ENCODE assay signal across 8 cellular contexts in genomic region chr1:1471389-1472045, GRCh38. TPM values are rescaled to one million over a fixed set of nuclear protein-coding genes. Genes with fewer than 3 reads are reported as not detected.
A peak's percentile ranks its signal among the peaks of the same experiment; 100 is the strongest.
DNase-seq lines count a peak whose midpoint lies in the region; ATAC-seq and TF ChIP-seq lines count a peak whose summit lies in the region.

Gene ATAD3B, plus strand, starts transcription at chr1:1471765. Its CDS starts 120 bp downstream, at chr1:1471885.

- H3K27me3 ChIP-seq in WERI-Rb-1 (ENCODE audit: insufficient read depth, low read depth, severe bottlenecking) = no peaks in the 10 kb centered on the region
- no peaks in the 10 kb centered on the region for H3K27me3 ChIP-seq in breast epithelium
- H3K27me3 ChIP-seq in skeletal muscle tissue (ENCODE audit: control insufficient read depth in 3 of 3, insufficient read depth in 3 of 3, low read length in 3 of 3) = no peaks in the 10 kb centered on the region

- H3K27ac ChIP-seq in WERI-Rb-1 (peak within 1 kb of the TSS; percentile 88), breast epithelium (peak within 1 kb of the TSS; percentile 85 to 87), skeletal muscle tissue (ENCODE audit: low read depth, low read length) (peak within 1 kb of the TSS; percentile 82)

- peaks cover 15% of the 10 kb centered on the region for H3K36me3 ChIP-seq in WERI-Rb-1
- no peaks in the 10 kb centered on the region for H3K36me3 ChIP-seq in breast epithelium
- no peaks in the 10 kb centered on the region for H3K36me3 ChIP-seq in skeletal muscle tissue (ENCODE audit: control insufficient read depth in 3 of 3, insufficient read depth in 3 of 3, low read length in 3 of 3)

- no peaks in the 10 kb centered on the region for H3K9me3 ChIP-seq in WERI-Rb-1 (ENCODE audit: severe bottlenecking)
- H3K9me3 ChIP-seq in breast epithelium = no peaks in the 10 kb centered on the region
- H3K9me3 ChIP-seq in iPS-18c (ENCODE audit: control insufficient read depth, insufficient read depth, low read length) = no peaks in the 10 kb centered on the region
- H3K9me3 ChIP-seq in skeletal muscle tissue (ENCODE audit: control insufficient read depth in 3 of 3, low read length in 3 of 3) = no peaks in the 10 kb centered on the region

- peak within 1 kb of the TSS; percentile 74 to 90 (median 83) for H3K9ac ChIP-seq in skeletal muscle tissue (ENCODE audit: low read depth in 1 of 3, low read length in 3 of 3)

- ATAC-seq in GM18870 (IDR thresholded peaks at IDR 0.05; ENCODE audit: unreplicated experiment) (peak; percentile 79), HG03135 (IDR thresholded peaks at IDR 0.05; ENCODE audit: unreplicated experiment) (peak; percentile 88)

- DNase-seq in ACHN (peak; percentile 91), NCI-H2227 (lab: John Stamatoyannopoulos, UW; ENCODE audit: unreplicated experiment) (peak; percentile 96), WERI-Rb-1 (peak; percentile 94), breast epithelium (ENCODE audit: low spot score in 2 of 2) (peak; percentile 90 to 92)

- peaks cover 0 to 4% of the 10 kb centered on the region in 2 donors for H3K4me1 ChIP-seq in breast epithelium
- H3K4me1 ChIP-seq in skeletal muscle tissue (ENCODE audit: control insufficient read depth in 3 of 3, insufficient read depth in 3 of 3, low read length in 3 of 3) = peaks cover 11 to 24% (median 13%) of the 10 kb centered on the region in 3 donors

- in situ Hi-C loops in ACHN (cut with HindIII; ENCODE audit: low pct_ligation_motif_present, low pct_unique_long_range_greater_than_20kb, low sequenced_read_pairs) = no loop called here

- no peak for TF ChIP-seq POLR2A in breast epithelium (IDR thresholded peaks at IDR 0.05)

- peak within 1 kb of the TSS; percentile 88 for H3K4me3 ChIP-seq in WERI-Rb-1 (ENCODE audit: low read depth, low read length)
- peak within 1 kb of the TSS; percentile 58 to 85 (median 77) for H3K4me3 ChIP-seq in breast epithelium
- H3K4me3 ChIP-seq in iPS-18c (ENCODE audit: insufficient read depth, low read depth, low read length) = peak within 1 kb of the TSS; percentile 56
- H3K4me3 ChIP-seq in skeletal muscle tissue (ENCODE audit: low read length in 3 of 3) = peak within 1 kb of the TSS; percentile 72 to 95 (median 89)

- intact Hi-C loops in breast epithelium (cut with DNase I; ENCODE audit: low total_unique reads) = no loop called here

- TF ChIP-seq CTCF in WERI-Rb-1 (IDR thresholded peaks at IDR 0.05; ENCODE audit: low read depth, low read length) (no peak), breast epithelium (IDR thresholded peaks at IDR 0.05) (no peak)

RNA-seq across cellular contexts. Expression of gene ATAD3B, which starts in this region (rescaled TPM):
- total RNA-seq in breast epithelium = 10 to 100 TPM in 2 of 3 donors, 1 to 10 TPM in 1; 9.9 to 22.9 (median 22.4) TPM
- total RNA-seq in skeletal muscle tissue = 16.7 TPM

Comparison
In these comparisons a context has a peak if more than half of its experiments do, and no peak if none do; other contexts are left out.
1. Peak in every context shown above with its lines: DNase-seq, ATAC-seq, H3K4me3 ChIP-seq and H3K27ac ChIP-seq.